8 cellular contexts compared by ENCODE assay signal in the genomic region with DNA sequence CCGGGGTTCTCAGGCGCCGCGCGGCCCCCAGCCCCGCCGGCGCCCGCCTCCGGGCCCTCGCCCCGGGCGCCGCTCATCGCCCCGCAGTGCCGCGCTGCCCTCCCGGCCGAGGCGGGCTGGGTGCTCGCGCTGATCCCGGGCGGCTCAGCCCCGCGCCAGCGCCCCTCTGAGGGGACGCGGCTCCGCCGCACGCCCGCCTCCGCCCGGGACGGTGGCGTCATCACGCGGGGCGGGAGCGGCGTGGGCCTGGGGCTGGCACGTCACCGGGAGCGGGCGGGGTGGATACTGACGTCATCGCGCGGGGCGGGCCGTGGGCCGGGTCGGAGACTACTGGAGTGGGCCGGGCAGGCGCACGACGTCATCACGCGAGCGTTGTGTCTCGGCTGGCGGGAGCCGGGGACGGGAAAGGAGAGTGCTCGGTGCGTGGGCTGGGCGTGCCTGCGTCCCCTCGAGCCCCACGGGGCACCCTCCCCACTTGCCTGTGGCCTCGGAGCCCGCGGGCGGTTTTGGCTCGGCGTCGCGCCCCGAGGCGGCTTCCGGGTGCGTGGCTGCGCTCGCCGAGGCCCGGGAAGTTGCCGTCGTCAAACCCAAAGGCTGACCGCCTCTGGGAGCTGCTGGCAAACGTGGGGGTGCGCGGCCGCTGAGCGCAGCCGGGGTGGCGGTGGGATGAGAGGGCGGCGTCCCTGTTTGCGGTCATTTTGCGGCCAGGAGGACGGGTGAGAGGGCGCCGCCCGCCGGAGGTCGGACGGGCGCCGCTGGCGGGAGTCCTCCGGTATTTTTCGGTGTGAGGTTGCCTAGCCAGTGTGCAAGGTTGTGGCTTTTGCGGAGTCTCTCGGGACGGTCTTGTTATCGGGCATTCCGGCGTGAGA. TPM values are rescaled to one million over a fixed set of nuclear protein-coding genes. Genes with fewer than 3 reads are reported as not detected.
A peak's percentile ranks its signal among the peaks of the same experiment; 100 is the strongest.
DNase-seq lines count a peak whose midpoint lies in the region; ATAC-seq and TF ChIP-seq lines count a peak whose summit lies in the region.

A gene with protein sequence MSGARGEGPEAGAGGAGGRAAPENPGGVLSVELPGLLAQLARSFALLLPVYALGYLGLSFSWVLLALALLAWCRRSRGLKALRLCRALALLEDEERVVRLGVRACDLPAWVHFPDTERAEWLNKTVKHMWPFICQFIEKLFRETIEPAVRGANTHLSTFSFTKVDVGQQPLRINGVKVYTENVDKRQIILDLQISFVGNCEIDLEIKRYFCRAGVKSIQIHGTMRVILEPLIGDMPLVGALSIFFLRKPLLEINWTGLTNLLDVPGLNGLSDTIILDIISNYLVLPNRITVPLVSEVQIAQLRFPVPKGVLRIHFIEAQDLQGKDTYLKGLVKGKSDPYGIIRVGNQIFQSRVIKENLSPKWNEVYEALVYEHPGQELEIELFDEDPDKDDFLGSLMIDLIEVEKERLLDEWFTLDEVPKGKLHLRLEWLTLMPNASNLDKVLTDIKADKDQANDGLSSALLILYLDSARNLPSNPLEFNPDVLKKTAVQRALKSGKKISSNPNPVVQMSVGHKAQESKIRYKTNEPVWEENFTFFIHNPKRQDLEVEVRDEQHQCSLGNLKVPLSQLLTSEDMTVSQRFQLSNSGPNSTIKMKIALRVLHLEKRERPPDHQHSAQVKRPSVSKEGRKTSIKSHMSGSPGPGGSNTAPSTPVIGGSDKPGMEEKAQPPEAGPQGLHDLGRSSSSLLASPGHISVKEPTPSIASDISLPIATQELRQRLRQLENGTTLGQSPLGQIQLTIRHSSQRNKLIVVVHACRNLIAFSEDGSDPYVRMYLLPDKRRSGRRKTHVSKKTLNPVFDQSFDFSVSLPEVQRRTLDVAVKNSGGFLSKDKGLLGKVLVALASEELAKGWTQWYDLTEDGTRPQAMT (minus strand): TSS at position 168 of the 869 bp plus-strand sequence. CDS start 91 bp downstream, at position 77.

- H3K4me3 ChIP-seq in Caco-2 (ENCODE audit: low read depth, low read length) (peak within 1 kb of the TSS; percentile 100), endocrine pancreas (ENCODE audit: control insufficient read depth, insufficient read depth, low read length) (peak within 1 kb of the TSS; percentile 74)

- H3K36me3 ChIP-seq in Caco-2 (ENCODE audit: control insufficient read depth, insufficient read depth, low read length) (no peaks in the 10 kb centered on the region), endocrine pancreas (ENCODE audit: control insufficient read depth, insufficient read depth, low read length) (no peaks in the 10 kb centered on the region)

- H3K27ac Mint-ChIP-seq in Caco-2 (ENCODE audit: unreplicated experiment) (peak within 1 kb of the TSS; percentile 79), mesothelial cell of epicardium (peak within 1 kb of the TSS; percentile 93)
- peak within 1 kb of the TSS; percentile 93 for H3K27ac Mint-ChIP-seq in activated CD8-positive, alpha-beta memory T cell treated with anti-CD3 and anti-CD28 coated beads, Interleukin-2, amount 10 ng/mL, durations not matched to agents 7 days and 5 days

- H3K9me3 Mint-ChIP-seq in Caco-2 (ENCODE audit: unreplicated experiment) = no peaks in the 10 kb centered on the region
- no peaks in the 10 kb centered on the region for H3K9me3 Mint-ChIP-seq in activated CD8-positive, alpha-beta memory T cell treated with anti-CD3 and anti-CD28 coated beads, Interleukin-2, amount 10 ng/mL, durations not matched to agents 7 days and 5 days (ENCODE audit: low read depth)
- H3K9me3 Mint-ChIP-seq in mesothelial cell of epicardium = no peaks in the 10 kb centered on the region

- TF ChIP-seq CTCF in Caco-2 (IDR thresholded peaks at IDR 0.05; ENCODE audit: insufficient read depth in 1 of 2, low read depth in 1 of 2, low read length in 1 of 2, severe bottlenecking in 1 of 2, unreplicated experiment in 1 of 2) = peak in 1 of 2 experiments; percentile 43
- no peak for TF ChIP-seq CTCF in mesothelial cell of epicardium (IDR thresholded peaks at IDR 0.05; ENCODE audit: unreplicated experiment)

- ATAC-seq in GM21360 (IDR thresholded peaks at IDR 0.05; ENCODE audit: unreplicated experiment) = peak; percentile 76
- peak; percentile 81 for ATAC-seq in activated CD8-positive, alpha-beta memory T cell treated with anti-CD3 and anti-CD28 coated beads, Interleukin-2, amount 10 ng/mL, durations not matched to agents 7 days and 5 days

- CTCF ChIA-PET in Caco-2 (lab: Charles Lee) = interaction anchor here (0.6 to 1.5 kb wide), 5 partner anchors 11 to 239 kb away, joined by 3 to 4 read pairs (median 3); a partner anchor contains a TSS
- CTCF ChIA-PET in activated CD8-positive, alpha-beta memory T cell treated with anti-CD3 and anti-CD28 coated beads, Interleukin-2, amount 10 ng/mL, durations not matched to agents 7 days and 5 days (lab: Charles Lee) = interaction anchor here (0.7 to 1.8 kb wide), 9 partner anchors 11 to 147 kb away, joined by 3 to 8 read pairs (median 4); a partner anchor contains a TSS

- H3K4me1 Mint-ChIP-seq in Caco-2 (ENCODE audit: low read depth, unreplicated experiment) = peaks cover 12% of the 10 kb centered on the region
- peaks cover 31% of the 10 kb centered on the region for H3K4me1 Mint-ChIP-seq in activated CD8-positive, alpha-beta memory T cell treated with anti-CD3 and anti-CD28 coated beads, Interleukin-2, amount 10 ng/mL, durations not matched to agents 7 days and 5 days
- H3K4me1 Mint-ChIP-seq in mesothelial cell of epicardium = peaks cover 18% of the 10 kb centered on the region

- H3K27me3 Mint-ChIP-seq in Caco-2 (ENCODE audit: insufficient read depth, unreplicated experiment) (no peaks in the 10 kb centered on the region), mesothelial cell of epicardium (ENCODE audit: low read depth) (no peaks in the 10 kb centered on the region)
- H3K27me3 Mint-ChIP-seq in activated CD8-positive, alpha-beta memory T cell treated with anti-CD3 and anti-CD28 coated beads, Interleukin-2, amount 10 ng/mL, durations not matched to agents 7 days and 5 days = peaks cover 5% of the 10 kb centered on the region

- H3K4me3 Mint-ChIP-seq in Caco-2 (ENCODE audit: unreplicated experiment) (peak within 1 kb of the TSS; percentile 83), mesothelial cell of epicardium (peak within 1 kb of the TSS; percentile 85)
- peak within 1 kb of the TSS; percentile 88 for H3K4me3 Mint-ChIP-seq in activated CD8-positive, alpha-beta memory T cell treated with anti-CD3 and anti-CD28 coated beads, Interleukin-2, amount 10 ng/mL, durations not matched to agents 7 days and 5 days

- H3K9ac ChIP-seq in endocrine pancreas (ENCODE audit: control insufficient read depth, insufficient read depth, low read length) = peak within 1 kb of the TSS; percentile 98

- POLR2A ChIA-PET in Caco-2 (lab: Charles Lee) = interaction anchor here (0.6 to 1.4 kb wide), 4 partner anchors 11 to 147 kb away, joined by 3 to 5 read pairs (median 4); no protein-coding TSS in a partner anchor

- peak; percentile 98 to 99 for DNase-seq in Caco-2
- DNase-seq in HT1080 (ENCODE audit: low read depth) = peak; percentile 93
- DNase-seq in NOMO-1 treated with dmso at 0.1 percent for 144 hours (lab: John Stamatoyannopoulos, UW; ENCODE audit: unreplicated experiment) = peak; percentile 84
- DNase-seq in activated CD8-positive, alpha-beta memory T cell treated with anti-CD3 and anti-CD28 coated beads, Interleukin-2, amount 10 ng/mL, durations not matched to agents 7 days and 5 days = peak; percentile 98
- DNase-seq in mesothelial cell of epicardium (ENCODE audit: low spot score in 2 of 2, unreplicated experiment in 2 of 2) = peak; percentile 97 to 100
- DNase-seq in stimulated activated CD8-positive, alpha-beta memory T cell treated with anti-CD3 and anti-CD28 coated beads, Interleukin-2, amount 100 ng/mL, for 1 hour (ENCODE audit: low read depth in 2 of 2) = peak; percentile 99 to 100

- H3K4me1 ChIP-seq in Caco-2 (peaks cover 9% of the 10 kb centered on the region; the same call in 1 of the 2 replicates), endocrine pancreas (ENCODE audit: control insufficient read depth, insufficient read depth, low read length) (peaks cover 7% of the 10 kb centered on the region)

- intact Hi-C loops in Caco-2 (cut with micrococcal nuclease; ENCODE audit: unreplicated experiment) = loop anchor here (1.0 to 10.0 kb wide), 5 partner anchors 11 to 125 kb away; a partner anchor contains a TSS

- no peaks in the 10 kb centered on the region for H3K27me3 ChIP-seq in Caco-2 (replicated peaks; ENCODE audit: control insufficient read depth, insufficient read depth, low read length)
- no peaks in the 10 kb centered on the region for H3K27me3 ChIP-seq in endocrine pancreas (ENCODE audit: control insufficient read depth, insufficient read depth, low read length)

- H3K36me3 Mint-ChIP-seq in Caco-2 (ENCODE audit: insufficient read depth, unreplicated experiment) (peaks cover 24% of the 10 kb centered on the region), mesothelial cell of epicardium (no peaks in the 10 kb centered on the region)
- peaks cover 20% of the 10 kb centered on the region for H3K36me3 Mint-ChIP-seq in activated CD8-positive, alpha-beta memory T cell treated with anti-CD3 and anti-CD28 coated beads, Interleukin-2, amount 10 ng/mL, durations not matched to agents 7 days and 5 days

- H3K9me3 ChIP-seq in Caco-2 = no peaks in the 10 kb centered on the region
- H3K9me3 ChIP-seq in endocrine pancreas (ENCODE audit: control insufficient read depth, low read length) = no peaks in the 10 kb centered on the region

- TSS peak; percentile 83 for BruUV-seq in Caco-2 (replicated peaks; lab: Mats Ljungman, UMichigan)

RNA-seq across cellular contexts. Expression of the gene that starts here (rescaled TPM):
- total RNA-seq in Caco-2 (2022) (55.2 and 59.4 TPM in 2 replicates), mesothelial cell of epicardium (36.5 to 37.1 TPM (median 36.7 TPM) in 3 replicates)
- 61.6 and 73.2 TPM in 2 replicates for total RNA-seq in HT1080 (2014; rRNA removed; shearing (Covaris generic))
- polyA plus RNA-seq in HT1080 (2015; cell fraction: cytosol; rRNA removed) = 57.4 and 68.9 TPM in 2 replicates
- polyA plus RNA-seq in HT1080 (2015; cell fraction: nucleus; rRNA removed) = 66.0 and 71.5 TPM in 2 replicates
- 10 to 100 TPM; 79.8 to 86.0 TPM for total RNA-seq in activated CD8-positive, alpha-beta memory T cell treated with anti-CD3 and anti-CD28 coated beads, Interleukin-2, amount 10 ng/mL, durations not matched to agents 7 days and 5 days

Comparison
In these comparisons a context has a peak if more than half of its experiments do, and no peak if none do; other contexts are left out.
1. Peak in every context shown above with its lines: DNase-seq, ATAC-seq and H3K4me3 ChIP-seq.